ENCODE assay signal across 2 cellular contexts in genomic region chr2:207499114-207499513, GRCh38.
TF ChIP-seq lines count a peak whose summit lies in the region.

No MANE protein-coding gene starts in this region.

TF ChIP-seq in SK-N-SH treated with all-trans-retinoic acid at 6 μM for 48 hours, 23 proteins besides CTCF, POLR2A, EP300 and RAD21 (continued from another document):
- TF ChIP-seq TSHZ2 (CRISPR knock-in tag; IDR thresholded peaks at IDR 0.05) = no peak
- TF ChIP-seq CREB5 (CRISPR knock-in tag; IDR thresholded peaks at IDR 0.05; ENCODE audit: low read depth) = no peak
- TF ChIP-seq ZNF70 (CRISPR knock-in tag; IDR thresholded peaks at IDR 0.05) = no peak
- TF ChIP-seq ESRRG (CRISPR knock-in tag; IDR thresholded peaks at IDR 0.05) = no peak
- TF ChIP-seq ZC3H10 (CRISPR knock-in tag; IDR thresholded peaks at IDR 0.05) = no peak
- TF ChIP-seq RARB (CRISPR knock-in tag; IDR thresholded peaks at IDR 0.05) = no peak
- no peak for TF ChIP-seq POU6F1 (CRISPR knock-in tag; IDR thresholded peaks at IDR 0.05; ENCODE audit: borderline replicate concordance, low read depth)
- no peak for TF ChIP-seq PATZ1 (CRISPR knock-in tag; IDR thresholded peaks at IDR 0.05; ENCODE audit: borderline replicate concordance)
- no peak for TF ChIP-seq SNAI2 (CRISPR knock-in tag; IDR thresholded peaks at IDR 0.05)
- TF ChIP-seq ZNF8 (CRISPR knock-in tag; IDR thresholded peaks at IDR 0.05) = no peak
- TF ChIP-seq TCF4 (CRISPR knock-in tag; IDR thresholded peaks at IDR 0.05; ENCODE audit: borderline replicate concordance) = no peak
- TF ChIP-seq ZNF565 (CRISPR knock-in tag; conservative IDR thresholded peaks at IDR 0.05; ENCODE audit: low read depth) = no peak
- TF ChIP-seq ZFP30 (CRISPR knock-in tag; IDR thresholded peaks at IDR 0.05) = no peak
- no peak for TF ChIP-seq CSRNP3 (CRISPR knock-in tag; IDR thresholded peaks at IDR 0.05)
- TF ChIP-seq ZFP3 (CRISPR knock-in tag; IDR thresholded peaks at IDR 0.05) = no peak
- TF ChIP-seq PPARA (CRISPR knock-in tag; IDR thresholded peaks at IDR 0.05; ENCODE audit: borderline replicate concordance) = no peak

TF ChIP-seq in SK-N-SH, 30 proteins besides CTCF, POLR2A, EP300 and RAD21 (continued from another document):
- no peak for TF ChIP-seq MEF2A (IDR thresholded peaks at IDR 0.05; ENCODE audit: borderline replicate concordance, low read depth)
- no peak for TF ChIP-seq YY1 (IDR thresholded peaks at IDR 0.05; ENCODE audit: low read depth)
- no peak for TF ChIP-seq FOSL2 (IDR thresholded peaks at IDR 0.05; ENCODE audit: borderline replicate concordance, low read depth)
- TF ChIP-seq IRF3 (IDR thresholded peaks at IDR 0.05; ENCODE audit: low read depth, low read length) = no peak
- TF ChIP-seq FOXM1 (IDR thresholded peaks at IDR 0.05; ENCODE audit: low read depth) = no peak
- no peak for TF ChIP-seq TEAD4 (IDR thresholded peaks at IDR 0.05; ENCODE audit: borderline replicate concordance, insufficient read depth)
- TF ChIP-seq RXRA (IDR thresholded peaks at IDR 0.05; ENCODE audit: borderline replicate concordance, low read depth) = no peak
- TF ChIP-seq FOXJ3 (CRISPR knock-in tag; IDR thresholded peaks at IDR 0.05) = no peak
- TF ChIP-seq EZH2phosphoT487 (IDR thresholded peaks at IDR 0.05; ENCODE audit: borderline replicate concordance, low read depth) = no peak
- TF ChIP-seq RCOR1 (IDR thresholded peaks at IDR 0.05; ENCODE audit: low read length) = no peak
- no peak for TF ChIP-seq PBX3 (IDR thresholded peaks at IDR 0.05)
- TF ChIP-seq SIN3A (IDR thresholded peaks at IDR 0.05; ENCODE audit: borderline replicate concordance, low read depth, low read length) = no peak
